1 cellular context compared by ENCODE assay signal in genomic region chr5:172444626-172445365, GRCh38.
A peak's percentile ranks its signal among the peaks of the same experiment; 100 is the strongest.
TF ChIP-seq lines count a peak whose summit lies in the region.

No MANE protein-coding gene starts in this region.

TF ChIP-seq in HEK293, 187 proteins besides CTCF, POLR2A, EP300 and RAD21 (continued from another document):
- TF ChIP-seq ZNF639 (tag by site-specific recombination; IDR thresholded peaks at IDR 0.05) (no peak), ZBTB20 (tag by site-specific recombination; IDR thresholded peaks at IDR 0.05) (peak; percentile 32; the same call in 1 of the 2 replicates), ZNF624 (tag by site-specific recombination; IDR thresholded peaks at IDR 0.05) (no peak), ZNF2 (tag by site-specific recombination; IDR thresholded peaks at IDR 0.05) (no peak), ZNF221 (tag by site-specific recombination; IDR thresholded peaks at IDR 0.05; ENCODE audit: borderline replicate concordance) (no peak), OSR2 (tag by site-specific recombination; IDR thresholded peaks at IDR 0.05) (no peak)
TF ChIP-seq in HEK293: peak in this region for 1.
